ENCODE assay signal across 11 cellular contexts in genomic region chr14:20434701-20435453, GRCh38. TPM values are rescaled to one million over a fixed set of nuclear protein-coding genes. Genes with fewer than 3 reads are reported as not detected.
A peak's percentile ranks its signal among the peaks of the same experiment; 100 is the strongest.
DNase-seq lines count a peak whose midpoint lies in the region; ATAC-seq and TF ChIP-seq lines count a peak whose summit lies in the region.
"Had no signal": no experiment of that assay in that cellular context is flagged by ENCODE, and none has a peak within 500 bp of the region (broad histone marks: within the 10 kb centered on the region; RNA-seq: fewer than 3 reads in every experiment).

No MANE protein-coding gene starts in this region.

- H3K4me3 Mint-ChIP-seq in H9 (peak overlapping the region in 1 of 2 experiments; percentile 69; a peak in 1 of 5 replicates), T-helper 17 cell (no peak overlapping the region)
- no peak overlapping the region for H3K4me3 Mint-ChIP-seq in activated naive CD4-positive, alpha-beta T cell treated with anti-CD3 and anti-CD28 coated beads, Interleukin-2, amount 10 ng/mL, durations not matched to agents 7 days and 5 days
- H3K4me3 Mint-ChIP-seq: activated naive CD8-positive, alpha-beta T cell; immature natural killer cell had no signal

- H4K91ac ChIP-seq in H9 (ENCODE audit: insufficient read length, low read depth, low read length): no peak overlapping the region

- no peak overlapping the region for H3K9ac ChIP-seq in H9 (ENCODE audit: extremely low read depth, insufficient read length, low read length)

- no peak overlapping the region for H2BK120ac ChIP-seq in H9 (ENCODE audit: low read depth, low read length, poor library complexity, severe bottlenecking)

- H2AK5ac ChIP-seq in H9 (ENCODE audit: insufficient read length, low read length): no peak overlapping the region

- no peaks in the 10 kb centered on the region; the same call in 1 of the 2 replicates for H3K79me2 ChIP-seq in H9 (ENCODE audit: insufficient read depth, low read length)

- H3K4me1 ChIP-seq in H9 (ENCODE audit: insufficient read depth, low read length) (no peaks in the 10 kb centered on the region), sigmoid colon (peaks cover 0 to 13% (median 10%) of the 10 kb centered on the region in 4 donors)

- no peak overlapping the region for H2BK5ac ChIP-seq in H9 (ENCODE audit: insufficient read length, low read length)

- no peak for TF ChIP-seq POLR2A in sigmoid colon (IDR thresholded peaks at IDR 0.05)

- no peak overlapping the region for H3K18ac ChIP-seq in H9 (ENCODE audit: insufficient read length, low read depth, low read length)

- TF ChIP-seq CTCF in H9 (conservative IDR thresholded peaks at IDR 0.05): no peak
- no peak for TF ChIP-seq CTCF in brain microvascular endothelial cell (IDR thresholded peaks at IDR 0.05; ENCODE audit: low read depth, low read length, missing control alignments)
- TF ChIP-seq CTCF in sigmoid colon (IDR thresholded peaks at IDR 0.05): no peak

- H3K23me2 ChIP-seq in H9 (ENCODE audit: insufficient read length, low read depth, low read length, poor library complexity, severe bottlenecking): no peaks in the 10 kb centered on the region

- no peaks in the 10 kb centered on the region for H3K9me3 Mint-ChIP-seq in H9
- H3K9me3 Mint-ChIP-seq in activated naive CD4-positive, alpha-beta T cell treated with anti-CD3 and anti-CD28 coated beads, Interleukin-2, amount 10 ng/mL, durations not matched to agents 7 days and 5 days: no peaks in the 10 kb centered on the region
- H3K9me3 Mint-ChIP-seq: immature natural killer cell had no signal

- CTCF ChIA-PET in activated naive CD4-positive, alpha-beta T cell treated with anti-CD3 and anti-CD28 coated beads, Interleukin-2, amount 10 ng/mL, durations not matched to agents 7 days and 5 days (lab: Charles Lee): no interaction called here

- H3K27me3 Mint-ChIP-seq in H9 (ENCODE audit: low read depth) (0 out of 2 replicates have a peak, but pooled peaks cover under 1% of the 10 kb centered on the region), T-helper 17 cell (no peaks in the 10 kb centered on the region)
- peaks cover 25% of the 10 kb centered on the region for H3K27me3 Mint-ChIP-seq in activated naive CD4-positive, alpha-beta T cell treated with anti-CD3 and anti-CD28 coated beads, Interleukin-2, amount 10 ng/mL, durations not matched to agents 7 days and 5 days
- H3K27me3 Mint-ChIP-seq: activated naive CD8-positive, alpha-beta T cell had no signal

- H2BK15ac ChIP-seq in H9 (ENCODE audit: low read depth, low read length): no peak overlapping the region

- no peaks in the 10 kb centered on the region for H3K27me3 ChIP-seq in H9 (ENCODE audit: insufficient read depth, low read length)
- no peaks in the 10 kb centered on the region for H3K27me3 ChIP-seq in brain microvascular endothelial cell (replicated peaks)
- H3K27me3 ChIP-seq in sigmoid colon: peaks cover 0 to 14% (median 0%) of the 10 kb centered on the region in 3 donors

- H4K5ac ChIP-seq in H9 (ENCODE audit: insufficient read length, low read depth, low read length): no peak overlapping the region

- no CpG with 5 or more reads among the region's 33 CpGs for WGBS in H9 (ENCODE audit: extremely low coverage, insufficient read length, low lambda C conversion rate)
- 61 to 71% methylated on average over 33 of the region's 33 CpGs for WGBS in sigmoid colon, 2 donors

- no peak overlapping the region for H3K14ac ChIP-seq in H9 (ENCODE audit: insufficient read depth, low read length)

- H2BK12ac ChIP-seq in H9 (ENCODE audit: insufficient read length, low read depth, low read length): no peak overlapping the region

- TF ChIP-seq EP300 in sigmoid colon (IDR thresholded peaks at IDR 0.05): no peak

- in situ Hi-C loops in brain microvascular endothelial cell (cut with HindIII; ENCODE audit: low pct_ligation_motif_present, low sequenced_read_pairs): no loop called here

- H3K27ac Mint-ChIP-seq in H9: no peak overlapping the region
- H3K27ac Mint-ChIP-seq in T-helper 17 cell: no peak overlapping the region
- no peak overlapping the region for H3K27ac Mint-ChIP-seq in activated naive CD4-positive, alpha-beta T cell treated with anti-CD3 and anti-CD28 coated beads, Interleukin-2, amount 10 ng/mL, durations not matched to agents 7 days and 5 days
- H3K27ac Mint-ChIP-seq: activated naive CD8-positive, alpha-beta T cell; immature natural killer cell had no signal

- H3K36me3 Mint-ChIP-seq in H9 (ENCODE audit: insufficient read depth in 1 of 3, low read depth in 3 of 3): no peaks in the 10 kb centered on the region
- peaks cover 2% of the 10 kb centered on the region for H3K36me3 Mint-ChIP-seq in T-helper 17 cell (ENCODE audit: low read depth)
- no peaks in the 10 kb centered on the region for H3K36me3 Mint-ChIP-seq in activated naive CD4-positive, alpha-beta T cell treated with anti-CD3 and anti-CD28 coated beads, Interleukin-2, amount 10 ng/mL, durations not matched to agents 7 days and 5 days
- H3K36me3 Mint-ChIP-seq: activated naive CD8-positive, alpha-beta T cell had no signal

- no peak overlapping the region for H4K8ac ChIP-seq in H9 (replicated peaks; ENCODE audit: insufficient read length, low read depth, low read length)

- H3T11ph ChIP-seq in H9 (ENCODE audit: low read length): no peak overlapping the region

- H3K56ac ChIP-seq in H9 (ENCODE audit: insufficient read length, low read depth, low read length): no peak overlapping the region

- DNase-seq in H9 (no peak), brain microvascular endothelial cell (no peak), iPS-NIHi11 (ENCODE audit: low spot score) (peak; percentile 45), sigmoid colon (peak; percentile 80), T-helper 17 cell (no peak), HPDE6-E6E7 (ENCODE audit: extremely low spot score) (no peak), islet precursor cell (no peak)
- no peak for DNase-seq in activated naive CD4-positive, alpha-beta T cell treated with anti-CD3 and anti-CD28 coated beads, Interleukin-2, amount 10 ng/mL, durations not matched to agents 7 days and 5 days
- DNase-seq: immature natural killer cell, NCI-H748 treated with DMSO at 0.1 percent for 48 hours had no signal

- intact Hi-C loops in sigmoid colon (cut with DNase I): no loop called here

- ATAC-seq in T-helper 17 cell: no peak

- no peaks in the 10 kb centered on the region for H3K9me3 ChIP-seq in H9 (ENCODE audit: control insufficient read depth, low read depth, low read length)
- H3K9me3 ChIP-seq in sigmoid colon: no peaks in the 10 kb centered on the region
- H3K9me3 ChIP-seq in T-helper 17 cell (ENCODE audit: control insufficient read depth, low read length, poor library complexity, severe bottlenecking): no peaks in the 10 kb centered on the region

- H3K36me3 ChIP-seq in brain microvascular endothelial cell (replicated peaks) (no peaks in the 10 kb centered on the region), sigmoid colon (no peaks in the 10 kb centered on the region)

- no peak overlapping the region for H3K4ac ChIP-seq in H9 (ENCODE audit: low read depth, low read length)

- no peak overlapping the region for H2AFZ ChIP-seq in H9 (ENCODE audit: low read length)

- H3K23ac ChIP-seq in H9 (ENCODE audit: insufficient read length, low read depth, low read length): no peak overlapping the region

- no peaks in the 10 kb centered on the region for H3K79me1 ChIP-seq in H9 (ENCODE audit: insufficient read depth, low read depth, low read length, poor library complexity, severe bottlenecking)

- H3K4me2 ChIP-seq in H9 (ENCODE audit: insufficient read depth, insufficient read length, low read length): peak overlapping the region; percentile 13

- H2BK20ac ChIP-seq in H9 (ENCODE audit: low read depth, low read length, poor library complexity, severe bottlenecking): no peak overlapping the region

- peaks cover 16 to 26% of the 10 kb centered on the region in 2 experiments for H3K4me1 Mint-ChIP-seq in H9
- peaks cover 4% of the 10 kb centered on the region for H3K4me1 Mint-ChIP-seq in T-helper 17 cell
- H3K4me1 Mint-ChIP-seq in activated naive CD4-positive, alpha-beta T cell treated with anti-CD3 and anti-CD28 coated beads, Interleukin-2, amount 10 ng/mL, durations not matched to agents 7 days and 5 days: peaks cover 5% of the 10 kb centered on the region

- H3K4me3 ChIP-seq in brain microvascular endothelial cell (ENCODE audit: low read depth, low read length) (peak overlapping the region; percentile 39), sigmoid colon (peak overlapping the region; percentile 5 to 46 (median 38))

- H3K27ac ChIP-seq in H9 (ENCODE audit: insufficient read length, low read depth, low read length) (no peak overlapping the region), brain microvascular endothelial cell (no peak overlapping the region), sigmoid colon (peak overlapping the region; percentile 50 to 71 (median 62))

- no peaks in the 10 kb centered on the region for H4K20me1 ChIP-seq in H9 (ENCODE audit: control insufficient read depth, insufficient read depth, insufficient read length)

RNA-seq across cellular contexts. Expression of gene KLHL33, which starts 1.1 kb away (rescaled TPM):
- total RNA-seq in H9 (2021): 0.04 TPM in 2 replicates
- total RNA-seq in sigmoid colon: 1 to 10 TPM in 1 of 4 donors, under 1 TPM in 3; 0.33 to 1.4 (median 0.62) TPM
- polyA plus RNA-seq in sigmoid colon: under 1 TPM; 0.23 to 0.60 (median 0.23) TPM
- total RNA-seq in T-helper 17 cell: under 1 TPM; 0.39 to 0.47 TPM

RNA-seq across cellular contexts. Expression of gene OSGEP, which starts 19.7 kb away (rescaled TPM):
- total RNA-seq in H9 (2021) (46.7 and 50.8 TPM in 2 replicates), sigmoid colon (10 to 100 TPM; 34.1 to 65.6 (median 50.7) TPM), T-helper 17 cell (10 to 100 TPM; 48.9 to 55.3 TPM)
- polyA plus RNA-seq in sigmoid colon: 10 to 100 TPM; 21.0 to 49.4 (median 29.8) TPM

RNA-seq across cellular contexts. Expression of gene APEX1, which starts 20.1 kb away (rescaled TPM):
- total RNA-seq in H9 (2021): 340 and 348 TPM in 2 replicates
- total RNA-seq in sigmoid colon: 100 to 1,000 TPM; 118 to 181 (median 146) TPM
- polyA plus RNA-seq in sigmoid colon: 100 to 1,000 TPM in 1 of 3 donors, 10 to 100 TPM in 2; 84.4 to 150 (median 99.7) TPM
- 100 to 1,000 TPM in 1 of 2 donors, 10 to 100 TPM in 1; 89.6 to 113 TPM for total RNA-seq in T-helper 17 cell

RNA-seq across cellular contexts. Expression of gene TEP1, which starts 21.6 kb away (rescaled TPM):
- total RNA-seq in H9 (2021): 14.5 and 15.8 TPM in 2 replicates
- total RNA-seq in sigmoid colon: 10 to 100 TPM; 12.7 to 42.7 (median 19.6) TPM
- polyA plus RNA-seq in sigmoid colon: 10 to 100 TPM; 19.2 to 43.7 (median 22.9) TPM
- 10 to 100 TPM; 36.9 to 43.9 TPM for total RNA-seq in T-helper 17 cell

RNA-seq across cellular contexts. Expression of gene PIP4P1, which starts 26.4 kb away (rescaled TPM):
- total RNA-seq in H9 (2021) (38.5 and 41.6 TPM in 2 replicates), sigmoid colon (10 to 100 TPM; 18.9 to 28.0 (median 22.8) TPM), T-helper 17 cell (10 to 100 TPM; 58.5 to 58.9 TPM)
- 10 to 100 TPM; 30.3 to 40.9 (median 32.4) TPM for polyA plus RNA-seq in sigmoid colon

Comparison
In these comparisons a context has a peak if more than half of its experiments do, and no peak if none do; other contexts are left out.
1. DNase-seq: peak in iPS-NIHi11 (single experiment) and sigmoid colon (single experiment); none in H9 (single experiment), brain microvascular endothelial cell (single experiment), T-helper 17 cell (0 of 3), HPDE6-E6E7 (single experiment), islet precursor cell (single experiment) and activated naive CD4-positive, alpha-beta T cell treated with anti-CD3 and anti-CD28 coated beads, Interleukin-2, amount 10 ng/mL, durations not matched to agents 7 days and 5 days (single experiment).
2. H3K27ac ChIP-seq: peak in sigmoid colon (4 of 4); none in H9 (single experiment) and brain microvascular endothelial cell (single experiment).